In the genomic region with DNA sequence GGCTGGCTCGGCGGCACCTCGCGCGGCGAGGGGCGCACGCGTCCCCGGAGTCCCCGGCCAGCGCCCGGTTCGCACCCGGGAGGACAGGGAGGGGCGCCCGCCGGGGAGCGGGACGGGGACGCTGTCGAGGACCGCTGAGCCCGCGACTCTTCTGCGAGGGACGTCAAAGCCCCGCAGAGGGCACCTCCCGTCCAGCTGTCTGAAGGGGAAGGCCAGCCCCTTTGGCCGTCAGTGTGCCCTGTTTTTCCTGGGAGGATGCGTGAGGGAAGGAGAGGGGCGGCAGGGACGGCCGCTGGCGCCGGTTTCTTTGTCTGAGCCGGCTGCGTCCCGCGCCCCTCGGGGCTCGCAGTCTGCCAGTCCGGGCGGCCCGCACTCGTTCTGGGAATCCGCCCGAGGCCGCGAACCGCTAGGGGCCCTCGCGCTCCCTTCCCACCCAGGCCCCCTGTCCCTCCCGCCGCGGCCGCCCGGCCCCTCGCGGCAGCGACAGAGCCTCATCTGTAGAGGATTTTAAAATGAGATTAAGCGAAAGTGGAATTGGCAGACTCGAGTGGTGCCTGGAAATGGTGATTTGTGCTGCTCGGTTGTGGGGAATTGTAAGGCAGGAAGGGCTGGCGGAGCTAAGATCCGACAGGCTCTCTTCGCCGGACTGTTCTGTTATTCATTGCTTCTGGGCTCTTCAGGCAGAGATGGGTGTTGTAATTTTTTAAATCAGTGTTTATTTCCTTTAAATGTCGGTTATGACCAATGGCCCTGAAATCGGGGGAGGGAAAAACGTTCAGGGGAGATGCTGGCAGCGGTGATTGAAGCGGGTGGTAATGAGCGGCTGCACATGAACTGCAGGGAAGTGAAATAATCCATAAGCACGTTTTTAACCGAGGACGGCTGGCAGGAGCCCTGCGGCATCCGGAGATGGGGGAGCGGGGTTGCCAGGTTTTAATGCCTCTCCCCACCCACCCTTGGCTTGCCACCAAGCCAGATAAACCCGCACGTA, we compare ENCODE assay signal across 1 cellular context.
TF ChIP-seq lines count a peak whose summit lies in the region.

No MANE protein-coding gene starts in this region.

TF ChIP-seq in HepG2, 621 proteins besides CTCF, POLR2A, EP300 and RAD21 (continued from another document and continues in another):
- TF ChIP-seq, protein P1, sequence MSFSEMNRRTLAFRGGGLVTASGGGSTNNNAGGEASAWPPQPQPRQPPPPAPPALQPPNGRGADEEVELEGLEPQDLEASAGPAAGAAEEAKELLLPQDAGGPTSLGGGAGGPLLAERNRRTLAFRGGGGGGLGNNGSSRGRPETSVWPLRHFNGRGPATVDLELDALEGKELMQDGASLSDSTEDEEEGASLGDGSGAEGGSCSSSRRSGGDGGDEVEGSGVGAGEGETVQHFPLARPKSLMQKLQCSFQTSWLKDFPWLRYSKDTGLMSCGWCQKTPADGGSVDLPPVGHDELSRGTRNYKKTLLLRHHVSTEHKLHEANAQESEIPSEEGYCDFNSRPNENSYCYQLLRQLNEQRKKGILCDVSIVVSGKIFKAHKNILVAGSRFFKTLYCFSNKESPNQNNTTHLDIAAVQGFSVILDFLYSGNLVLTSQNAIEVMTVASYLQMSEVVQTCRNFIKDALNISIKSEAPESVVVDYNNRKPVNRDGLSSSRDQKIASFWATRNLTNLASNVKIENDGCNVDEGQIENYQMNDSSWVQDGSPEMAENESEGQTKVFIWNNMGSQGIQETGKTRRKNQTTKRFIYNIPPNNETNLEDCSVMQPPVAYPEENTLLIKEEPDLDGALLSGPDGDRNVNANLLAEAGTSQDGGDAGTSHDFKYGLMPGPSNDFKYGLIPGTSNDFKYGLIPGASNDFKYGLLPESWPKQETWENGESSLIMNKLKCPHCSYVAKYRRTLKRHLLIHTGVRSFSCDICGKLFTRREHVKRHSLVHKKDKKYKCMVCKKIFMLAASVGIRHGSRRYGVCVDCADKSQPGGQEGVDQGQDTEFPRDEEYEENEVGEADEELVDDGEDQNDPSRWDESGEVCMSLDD (CRISPR knock-in tag; IDR thresholded peaks at IDR 0.05; ENCODE audit: borderline replicate concordance): no peak; the same call in 1 of the 2 replicates
- TF ChIP-seq RFX1 (IDR thresholded peaks at IDR 0.05) (no peak), HNRNPK (IDR thresholded peaks at IDR 0.05; ENCODE audit: low read depth, low read length, poor library complexity, severe bottlenecking) (peak; percentile 38), NCOA1 (CRISPR knock-in tag; IDR thresholded peaks at IDR 0.05) (no peak), SIN3B (IDR thresholded peaks at IDR 0.05; ENCODE audit: low read length) (no peak), ZBTB7A (CRISPR knock-in tag; IDR thresholded peaks at IDR 0.05) (peak; percentile 62), TCF7L2 (IDR thresholded peaks at IDR 0.05; ENCODE audit: low read depth, low read length) (no peak), ZNF672 (CRISPR knock-in tag; IDR thresholded peaks at IDR 0.05) (no peak), FOXM1 (CRISPR knock-in tag; IDR thresholded peaks at IDR 0.05) (no peak), KLF13 (CRISPR knock-in tag; IDR thresholded peaks at IDR 0.05) (no peak), RXRA (CRISPR knock-in tag; IDR thresholded peaks at IDR 0.05) (peak; percentile 35; the same call in 1 of the 2 replicates), ZMYM2 (CRISPR knock-in tag; IDR thresholded peaks at IDR 0.05) (no peak), PRMT3 (CRISPR knock-in tag; IDR thresholded peaks at IDR 0.05; ENCODE audit: borderline replicate concordance, low read depth) (peak; percentile 84; the same call in 1 of the 2 replicates), RXRB (CRISPR knock-in tag; IDR thresholded peaks at IDR 0.05; ENCODE audit: borderline replicate concordance) (peak; percentile 17; the same call in 1 of the 2 replicates), SYNCRIP (IDR thresholded peaks at IDR 0.05; ENCODE audit: insufficient read depth, low read depth, low read length) (no peak), ZFP62 (CRISPR knock-in tag; IDR thresholded peaks at IDR 0.05) (no peak), EED (CRISPR knock-in tag; IDR thresholded peaks at IDR 0.05) (no peak), SIX1 (CRISPR knock-in tag; IDR thresholded peaks at IDR 0.05; ENCODE audit: borderline replicate concordance) (no peak), TOPORS (CRISPR knock-in tag; IDR thresholded peaks at IDR 0.05) (no peak), ZNF777 (CRISPR knock-in tag; IDR thresholded peaks at IDR 0.05) (peak; percentile 96)
- TF ChIP-seq, protein P2, sequence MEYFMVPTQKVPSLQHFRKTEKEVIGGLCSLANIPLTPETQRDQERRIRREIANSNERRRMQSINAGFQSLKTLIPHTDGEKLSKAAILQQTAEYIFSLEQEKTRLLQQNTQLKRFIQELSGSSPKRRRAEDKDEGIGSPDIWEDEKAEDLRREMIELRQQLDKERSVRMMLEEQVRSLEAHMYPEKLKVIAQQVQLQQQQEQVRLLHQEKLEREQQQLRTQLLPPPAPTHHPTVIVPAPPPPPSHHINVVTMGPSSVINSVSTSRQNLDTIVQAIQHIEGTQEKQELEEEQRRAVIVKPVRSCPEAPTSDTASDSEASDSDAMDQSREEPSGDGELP (IDR thresholded peaks at IDR 0.05; ENCODE audit: borderline replicate concordance, low read depth): no peak
- TF ChIP-seq, protein P3, sequence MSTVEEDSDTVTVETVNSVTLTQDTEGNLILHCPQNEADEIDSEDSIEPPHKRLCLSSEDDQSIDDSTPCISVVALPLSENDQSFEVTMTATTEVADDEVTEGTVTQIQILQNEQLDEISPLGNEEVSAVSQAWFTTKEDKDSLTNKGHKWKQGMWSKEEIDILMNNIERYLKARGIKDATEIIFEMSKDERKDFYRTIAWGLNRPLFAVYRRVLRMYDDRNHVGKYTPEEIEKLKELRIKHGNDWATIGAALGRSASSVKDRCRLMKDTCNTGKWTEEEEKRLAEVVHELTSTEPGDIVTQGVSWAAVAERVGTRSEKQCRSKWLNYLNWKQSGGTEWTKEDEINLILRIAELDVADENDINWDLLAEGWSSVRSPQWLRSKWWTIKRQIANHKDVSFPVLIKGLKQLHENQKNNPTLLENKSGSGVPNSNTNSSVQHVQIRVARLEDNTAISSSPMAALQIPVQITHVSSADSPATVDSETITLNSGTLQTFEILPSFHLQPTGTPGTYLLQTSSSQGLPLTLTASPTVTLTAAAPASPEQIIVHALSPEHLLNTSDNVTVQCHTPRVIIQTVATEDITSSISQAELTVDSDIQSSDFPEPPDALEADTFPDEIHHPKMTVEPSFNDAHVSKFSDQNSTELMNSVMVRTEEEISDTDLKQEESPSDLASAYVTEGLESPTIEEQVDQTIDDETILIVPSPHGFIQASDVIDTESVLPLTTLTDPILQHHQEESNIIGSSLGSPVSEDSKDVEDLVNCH (CRISPR knock-in tag; IDR thresholded peaks at IDR 0.05): no peak
- TF ChIP-seq, protein P4, sequence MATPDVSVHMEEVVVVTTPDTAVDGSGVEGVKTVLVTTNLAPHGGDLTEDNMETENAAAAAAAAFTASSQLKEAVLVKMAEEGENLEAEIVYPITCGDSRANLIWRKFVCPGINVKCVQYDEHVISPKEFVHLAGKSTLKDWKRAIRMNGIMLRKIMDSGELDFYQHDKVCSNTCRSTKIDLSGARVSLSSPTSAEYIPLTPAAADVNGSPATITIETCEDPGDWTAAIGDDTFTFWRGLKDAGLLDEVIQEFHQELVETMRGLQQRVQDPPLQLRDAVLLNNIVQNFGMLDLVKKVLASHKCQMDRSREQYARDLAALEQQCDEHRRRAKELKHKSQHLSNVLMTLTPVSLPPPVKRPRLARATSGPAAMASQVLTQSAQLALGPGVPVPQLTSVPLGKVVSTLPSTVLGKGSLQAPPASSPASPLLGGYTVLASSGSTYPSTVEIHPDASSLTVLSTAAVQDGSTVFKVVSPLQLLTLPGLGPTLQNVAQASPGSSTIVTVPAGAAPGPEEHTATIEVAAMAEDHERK (CRISPR knock-in tag; IDR thresholded peaks at IDR 0.05; ENCODE audit: low read depth): no peak
- TF ChIP-seq, protein P5, sequence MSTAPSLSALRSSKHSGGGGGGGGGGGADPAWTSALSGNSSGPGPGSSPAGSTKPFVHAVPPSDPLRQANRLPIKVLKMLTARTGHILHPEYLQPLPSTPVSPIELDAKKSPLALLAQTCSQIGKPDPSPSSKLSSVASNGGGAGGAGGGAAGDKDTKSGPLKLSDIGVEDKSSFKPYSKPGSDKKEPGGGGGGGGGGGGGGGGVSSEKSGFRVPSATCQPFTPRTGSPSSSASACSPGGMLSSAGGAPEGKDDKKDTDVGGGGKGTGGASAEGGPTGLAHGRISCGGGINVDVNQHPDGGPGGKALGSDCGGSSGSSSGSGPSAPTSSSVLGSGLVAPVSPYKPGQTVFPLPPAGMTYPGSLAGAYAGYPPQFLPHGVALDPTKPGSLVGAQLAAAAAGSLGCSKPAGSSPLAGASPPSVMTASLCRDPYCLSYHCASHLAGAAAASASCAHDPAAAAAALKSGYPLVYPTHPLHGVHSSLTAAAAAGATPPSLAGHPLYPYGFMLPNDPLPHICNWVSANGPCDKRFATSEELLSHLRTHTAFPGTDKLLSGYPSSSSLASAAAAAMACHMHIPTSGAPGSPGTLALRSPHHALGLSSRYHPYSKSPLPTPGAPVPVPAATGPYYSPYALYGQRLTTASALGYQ (CRISPR knock-in tag; IDR thresholded peaks at IDR 0.05): 0 out of 2 replicates have a peak, but pooled peaks have one; percentile 13
- TF ChIP-seq, protein P6, sequence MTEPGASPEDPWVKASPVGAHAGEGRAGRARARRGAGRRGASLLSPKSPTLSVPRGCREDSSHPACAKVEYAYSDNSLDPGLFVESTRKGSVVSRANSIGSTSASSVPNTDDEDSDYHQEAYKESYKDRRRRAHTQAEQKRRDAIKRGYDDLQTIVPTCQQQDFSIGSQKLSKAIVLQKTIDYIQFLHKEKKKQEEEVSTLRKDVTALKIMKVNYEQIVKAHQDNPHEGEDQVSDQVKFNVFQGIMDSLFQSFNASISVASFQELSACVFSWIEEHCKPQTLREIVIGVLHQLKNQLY (CRISPR knock-in tag; IDR thresholded peaks at IDR 0.05): no peak
- TF ChIP-seq, protein P7, sequence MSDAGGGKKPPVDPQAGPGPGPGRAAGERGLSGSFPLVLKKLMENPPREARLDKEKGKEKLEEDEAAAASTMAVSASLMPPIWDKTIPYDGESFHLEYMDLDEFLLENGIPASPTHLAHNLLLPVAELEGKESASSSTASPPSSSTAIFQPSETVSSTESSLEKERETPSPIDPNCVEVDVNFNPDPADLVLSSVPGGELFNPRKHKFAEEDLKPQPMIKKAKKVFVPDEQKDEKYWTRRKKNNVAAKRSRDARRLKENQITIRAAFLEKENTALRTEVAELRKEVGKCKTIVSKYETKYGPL (CRISPR knock-in tag; IDR thresholded peaks at IDR 0.05): 0 out of 2 replicates have a peak, but pooled peaks have one; percentile 46
- TF ChIP-seq, protein P8, sequence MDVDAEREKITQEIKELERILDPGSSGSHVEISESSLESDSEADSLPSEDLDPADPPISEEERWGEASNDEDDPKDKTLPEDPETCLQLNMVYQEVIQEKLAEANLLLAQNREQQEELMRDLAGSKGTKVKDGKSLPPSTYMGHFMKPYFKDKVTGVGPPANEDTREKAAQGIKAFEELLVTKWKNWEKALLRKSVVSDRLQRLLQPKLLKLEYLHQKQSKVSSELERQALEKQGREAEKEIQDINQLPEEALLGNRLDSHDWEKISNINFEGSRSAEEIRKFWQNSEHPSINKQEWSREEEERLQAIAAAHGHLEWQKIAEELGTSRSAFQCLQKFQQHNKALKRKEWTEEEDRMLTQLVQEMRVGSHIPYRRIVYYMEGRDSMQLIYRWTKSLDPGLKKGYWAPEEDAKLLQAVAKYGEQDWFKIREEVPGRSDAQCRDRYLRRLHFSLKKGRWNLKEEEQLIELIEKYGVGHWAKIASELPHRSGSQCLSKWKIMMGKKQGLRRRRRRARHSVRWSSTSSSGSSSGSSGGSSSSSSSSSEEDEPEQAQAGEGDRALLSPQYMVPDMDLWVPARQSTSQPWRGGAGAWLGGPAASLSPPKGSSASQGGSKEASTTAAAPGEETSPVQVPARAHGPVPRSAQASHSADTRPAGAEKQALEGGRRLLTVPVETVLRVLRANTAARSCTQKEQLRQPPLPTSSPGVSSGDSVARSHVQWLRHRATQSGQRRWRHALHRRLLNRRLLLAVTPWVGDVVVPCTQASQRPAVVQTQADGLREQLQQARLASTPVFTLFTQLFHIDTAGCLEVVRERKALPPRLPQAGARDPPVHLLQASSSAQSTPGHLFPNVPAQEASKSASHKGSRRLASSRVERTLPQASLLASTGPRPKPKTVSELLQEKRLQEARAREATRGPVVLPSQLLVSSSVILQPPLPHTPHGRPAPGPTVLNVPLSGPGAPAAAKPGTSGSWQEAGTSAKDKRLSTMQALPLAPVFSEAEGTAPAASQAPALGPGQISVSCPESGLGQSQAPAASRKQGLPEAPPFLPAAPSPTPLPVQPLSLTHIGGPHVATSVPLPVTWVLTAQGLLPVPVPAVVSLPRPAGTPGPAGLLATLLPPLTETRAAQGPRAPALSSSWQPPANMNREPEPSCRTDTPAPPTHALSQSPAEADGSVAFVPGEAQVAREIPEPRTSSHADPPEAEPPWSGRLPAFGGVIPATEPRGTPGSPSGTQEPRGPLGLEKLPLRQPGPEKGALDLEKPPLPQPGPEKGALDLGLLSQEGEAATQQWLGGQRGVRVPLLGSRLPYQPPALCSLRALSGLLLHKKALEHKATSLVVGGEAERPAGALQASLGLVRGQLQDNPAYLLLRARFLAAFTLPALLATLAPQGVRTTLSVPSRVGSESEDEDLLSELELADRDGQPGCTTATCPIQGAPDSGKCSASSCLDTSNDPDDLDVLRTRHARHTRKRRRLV (CRISPR knock-in tag; IDR thresholded peaks at IDR 0.05): no peak
- TF ChIP-seq, protein P9, sequence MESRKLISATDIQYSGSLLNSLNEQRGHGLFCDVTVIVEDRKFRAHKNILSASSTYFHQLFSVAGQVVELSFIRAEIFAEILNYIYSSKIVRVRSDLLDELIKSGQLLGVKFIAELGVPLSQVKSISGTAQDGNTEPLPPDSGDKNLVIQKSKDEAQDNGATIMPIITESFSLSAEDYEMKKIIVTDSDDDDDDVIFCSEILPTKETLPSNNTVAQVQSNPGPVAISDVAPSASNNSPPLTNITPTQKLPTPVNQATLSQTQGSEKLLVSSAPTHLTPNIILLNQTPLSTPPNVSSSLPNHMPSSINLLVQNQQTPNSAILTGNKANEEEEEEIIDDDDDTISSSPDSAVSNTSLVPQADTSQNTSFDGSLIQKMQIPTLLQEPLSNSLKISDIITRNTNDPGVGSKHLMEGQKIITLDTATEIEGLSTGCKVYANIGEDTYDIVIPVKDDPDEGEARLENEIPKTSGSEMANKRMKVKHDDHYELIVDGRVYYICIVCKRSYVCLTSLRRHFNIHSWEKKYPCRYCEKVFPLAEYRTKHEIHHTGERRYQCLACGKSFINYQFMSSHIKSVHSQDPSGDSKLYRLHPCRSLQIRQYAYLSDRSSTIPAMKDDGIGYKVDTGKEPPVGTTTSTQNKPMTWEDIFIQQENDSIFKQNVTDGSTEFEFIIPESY (CRISPR knock-in tag; IDR thresholded peaks at IDR 0.05): no peak
